ENCODE assay signal across 18 cellular contexts in the genomic region with DNA sequence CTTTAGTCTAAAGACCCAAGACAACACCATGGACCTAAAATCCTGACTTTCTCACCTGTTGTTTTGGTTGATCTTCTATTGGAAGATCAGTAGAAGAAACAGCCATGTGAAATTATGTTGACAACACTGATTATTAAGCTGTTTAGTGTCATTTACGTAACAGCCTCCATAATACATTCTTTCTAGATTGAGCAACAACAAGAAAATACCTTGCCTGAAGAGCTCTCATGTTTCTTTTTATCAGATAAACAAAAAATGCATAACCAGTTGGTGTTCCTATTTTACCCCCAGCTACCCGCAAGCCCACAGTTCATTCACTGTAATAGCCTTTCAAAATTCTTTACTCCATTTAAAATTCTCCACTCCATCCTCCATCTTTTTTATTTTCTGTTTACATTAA. TPM values are rescaled to one million over a fixed set of nuclear protein-coding genes. Genes with fewer than 3 reads are reported as not detected.
A peak's percentile ranks its signal among the peaks of the same experiment; 100 is the strongest.
DNase-seq lines count a peak whose midpoint lies in the region; ATAC-seq and TF ChIP-seq lines count a peak whose summit lies in the region.
"Had no signal": no experiment of that assay in that cellular context is flagged by ENCODE, and none has a peak within 500 bp of the region (broad histone marks: within the 10 kb centered on the region; RNA-seq: fewer than 3 reads in every experiment).

No MANE protein-coding gene starts in this region.

- H3K79me2 ChIP-seq in parathyroid adenoma: no peaks in the 10 kb centered on the region

- H3K27ac Mint-ChIP-seq in endodermal cell: no peak overlapping the region
- H3K27ac Mint-ChIP-seq: B cell; CD4-positive, CD25-positive, alpha-beta regulatory T cell; CD8-positive, alpha-beta T cell had no signal

- no peak for ATAC-seq in GM21786 (IDR thresholded peaks at IDR 0.05; ENCODE audit: unreplicated experiment)
- ATAC-seq: CD8-positive, alpha-beta T cell; HCT116 had no signal

- H3K9ac ChIP-seq in endodermal cell (ENCODE audit: extremely low read depth, low read length, poor library complexity, severe bottlenecking) (no peak overlapping the region), parathyroid adenoma (no peak overlapping the region)
- H3K9ac ChIP-seq: BLaER1, GM23248 had no signal

- TF ChIP-seq CTCF in endodermal cell (conservative IDR thresholded peaks at IDR 0.05) (no peak), parathyroid adenoma (IDR thresholded peaks at IDR 0.05) (no peak)

- peak overlapping the region; percentile 23 for H3K4me3 ChIP-seq in endodermal cell (ENCODE audit: low read length)
- H3K4me3 ChIP-seq in parathyroid adenoma (ENCODE audit: low read depth, low read length): peak overlapping the region; percentile 5
- H3K4me3 ChIP-seq: BLaER1, GM23248 had no signal

- peaks cover 60% of the 10 kb centered on the region for H3K36me3 Mint-ChIP-seq in endodermal cell (ENCODE audit: low read depth)
- H3K36me3 Mint-ChIP-seq: CD4-positive, CD25-positive, alpha-beta regulatory T cell; CD8-positive, alpha-beta T cell had no signal

- H2AFZ ChIP-seq in parathyroid adenoma: no peak overlapping the region
- H2AFZ ChIP-seq: GM23248 had no signal

- H3K9me3 ChIP-seq in endodermal cell (ENCODE audit: control insufficient read depth, low read length): no peaks in the 10 kb centered on the region
- H3K9me3 ChIP-seq in parathyroid adenoma (ENCODE audit: control insufficient read depth, low read length): no peaks in the 10 kb centered on the region
- H3K9me3 ChIP-seq: BLaER1, Caco-2 had no signal

- H3K4me1 Mint-ChIP-seq in endodermal cell: peaks cover 65% of the 10 kb centered on the region
- H3K4me1 Mint-ChIP-seq: B cell; CD4-positive, CD25-positive, alpha-beta regulatory T cell had no signal

- H3K27me3 Mint-ChIP-seq in endodermal cell (ENCODE audit: insufficient read depth): no peaks in the 10 kb centered on the region
- H3K27me3 Mint-ChIP-seq: B cell had no signal

- no peak overlapping the region for H3K4me3 Mint-ChIP-seq in endodermal cell
- H3K4me3 Mint-ChIP-seq: B cell; CD4-positive, CD25-positive, alpha-beta regulatory T cell; CD8-positive, alpha-beta T cell; H9 had no signal

- DNase-seq in amniotic epithelial cell (ENCODE audit: low read depth) (peak; percentile 35), endodermal cell (no peak), nucleus accumbens (lab: John Stamatoyannopoulos, UW) (no peak), HK-2 (ENCODE audit: unreplicated experiment) (no peak)
- DNase-seq: Caco-2; CD4-positive, CD25-positive, alpha-beta regulatory T cell; CD8-positive, alpha-beta T cell; DMS153; DND-41; H9 had no signal

- H3K36me3 ChIP-seq in endodermal cell (ENCODE audit: control insufficient read depth, insufficient read depth, low read length) (peaks cover 40% of the 10 kb centered on the region), parathyroid adenoma (ENCODE audit: control insufficient read depth, insufficient read depth, low read length) (no peaks in the 10 kb centered on the region)
- H3K36me3 ChIP-seq: BLaER1 had no signal

- H3K27ac ChIP-seq in endodermal cell (ENCODE audit: low read depth, low read length) (no peak overlapping the region), parathyroid adenoma (peak overlapping the region; percentile 19)
- H3K27ac ChIP-seq: 22Rv1, BLaER1, C4-2B, GM23248 had no signal

- H3K27me3 ChIP-seq in endodermal cell (ENCODE audit: control insufficient read depth, insufficient read depth, low read length, poor library complexity, severe bottlenecking) (no peaks in the 10 kb centered on the region), parathyroid adenoma (ENCODE audit: control insufficient read depth, insufficient read depth, low read length) (no peaks in the 10 kb centered on the region)

- H3K4me2 ChIP-seq in parathyroid adenoma (ENCODE audit: low read length): peak overlapping the region; percentile 38
- H3K4me2 ChIP-seq: BLaER1 had no signal

- H3K9me3 Mint-ChIP-seq in endodermal cell: no peaks in the 10 kb centered on the region
- H3K9me3 Mint-ChIP-seq: CD4-positive, CD25-positive, alpha-beta regulatory T cell; CD8-positive, alpha-beta T cell; H9 had no signal

- H3K4me1 ChIP-seq in endodermal cell (ENCODE audit: control insufficient read depth, insufficient read depth, low read length): no peaks in the 10 kb centered on the region
- H3K4me1 ChIP-seq in parathyroid adenoma: peaks cover 6% of the 10 kb centered on the region
- H3K4me1 ChIP-seq: BLaER1, Caco-2 had no signal

- 100% methylated on average over 2 of the region's 2 CpGs; no CpG with 5 or more reads in 1 of the 2 experiments for WGBS in endodermal cell (ENCODE audit: insufficient coverage in 1 of 2, insufficient read length in 1 of 2), 2 experiments

RNA-seq across cellular contexts. Expression of a gene that starts 20.5 kb away (rescaled TPM):
- total RNA-seq in endodermal cell: 100 to 1,000 TPM; 281 to 829 TPM
- 119 TPM for polyA plus RNA-seq in endodermal cell (2013, experiment 1 of 2)
- polyA plus RNA-seq in endodermal cell (2013, experiment 2 of 2): 101 TPM
- total RNA-seq: CD4-positive, CD25-positive, alpha-beta regulatory T cell; CD8-positive, alpha-beta T cell had no signal
- polyA plus RNA-seq: CD4-positive, CD25-positive, alpha-beta regulatory T cell had no signal
